ENCODE assay signal across 13 cellular contexts in the genomic region with DNA sequence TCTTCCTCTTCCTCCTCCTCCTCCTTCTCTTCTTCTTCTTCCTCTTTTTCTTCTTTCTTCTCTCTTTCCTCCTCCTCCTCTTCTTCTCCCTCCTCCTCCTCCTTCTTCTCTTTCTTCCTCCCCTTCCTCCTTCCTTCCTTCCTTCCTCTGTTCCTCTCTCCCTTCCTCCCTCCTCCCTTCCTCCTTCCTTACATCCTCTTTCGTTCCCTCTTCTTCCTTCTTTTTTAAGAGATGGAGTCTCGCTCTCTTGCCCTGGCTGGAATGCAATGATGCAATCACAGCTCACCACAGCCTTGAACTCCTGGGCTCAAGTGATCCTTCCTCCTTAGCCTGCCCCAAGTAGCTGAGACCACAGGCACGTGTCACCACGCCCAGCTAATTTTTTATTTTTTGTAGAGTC. TPM values are rescaled to one million over a fixed set of nuclear protein-coding genes. Genes with fewer than 3 reads are reported as not detected.
DNase-seq lines count a peak whose midpoint lies in the region; ATAC-seq and TF ChIP-seq lines count a peak whose summit lies in the region.
"Had no signal": no experiment of that assay in that cellular context is flagged by ENCODE, and none has a peak within 500 bp of the region (broad histone marks: within the 10 kb centered on the region; RNA-seq: fewer than 3 reads in every experiment).

No MANE protein-coding gene starts in this region.

- no peak for TF ChIP-seq POLR2A in NB4 (IDR thresholded peaks at IDR 0.05; ENCODE audit: extremely low read depth, insufficient read length)

- H3K36me3 Mint-ChIP-seq in CD14-positive monocyte (no peaks in the 10 kb centered on the region), osteocyte (ENCODE audit: unreplicated experiment) (peaks cover 42% of the 10 kb centered on the region)
- no peaks in the 10 kb centered on the region for H3K36me3 Mint-ChIP-seq in CD8-positive, alpha-beta memory T cell

- peak overlapping the region; percentile 18 to 87 (median 68) for H3K27ac Mint-ChIP-seq in CD14-positive monocyte
- H3K27ac Mint-ChIP-seq in osteocyte (ENCODE audit: unreplicated experiment) = peak overlapping the region; percentile 91
- no peak overlapping the region for H3K27ac Mint-ChIP-seq in CD8-positive, alpha-beta memory T cell
- H3K27ac Mint-ChIP-seq: activated T-helper 2 cell treated with anti-CD3 and anti-CD28 coated beads, Interferon-gamma antibody, Interleukin-2, Interleukin-4, amounts not matched to agents 10 μg/mL and 5 μg/mL and 100 μg/mL, durations not matched to agents 14 hours and 24 hours and 36 hours had no signal

- CTCF ChIA-PET in CD8-positive, alpha-beta memory T cell (lab: Charles Lee) = interaction anchor here (2.4 kb wide), 1 partner anchor 14 kb away, joined by 8 read pairs; the partner anchor contains the start of gene EHD2

- H3K9me3 ChIP-seq in CD8-positive, alpha-beta memory T cell (ENCODE audit: low read length) = no peaks in the 10 kb centered on the region
- H3K9me3 ChIP-seq: colonic mucosa had no signal

- no peak overlapping the region for H3K4me3 ChIP-seq in NB4 (ENCODE audit: low read depth, low read length)
- no peak overlapping the region for H3K4me3 ChIP-seq in CD8-positive, alpha-beta memory T cell (ENCODE audit: low read length)
- H3K4me3 ChIP-seq: colonic mucosa, GM12878 had no signal

- ATAC-seq in HG03378 (IDR thresholded peaks at IDR 0.05; ENCODE audit: unreplicated experiment) (no peak), HG02885 (IDR thresholded peaks at IDR 0.05; ENCODE audit: poor library complexity, unreplicated experiment) (no peak), HG02840 (IDR thresholded peaks at IDR 0.05; ENCODE audit: low FRiP score, unreplicated experiment) (no peak)
- ATAC-seq: GM12878 had no signal

- H3K36me3 ChIP-seq in CD8-positive, alpha-beta memory T cell (ENCODE audit: insufficient read depth, low read length) = no peaks in the 10 kb centered on the region
- H3K36me3 ChIP-seq: colonic mucosa had no signal

- H3K9me3 Mint-ChIP-seq in CD14-positive monocyte = peaks cover 10 to 27% (median 12%) of the 10 kb centered on the region in 7 donors
- no peaks in the 10 kb centered on the region for H3K9me3 Mint-ChIP-seq in osteocyte (ENCODE audit: unreplicated experiment)
- peaks cover 0 to 2% (median 0%) of the 10 kb centered on the region in 5 donors for H3K9me3 Mint-ChIP-seq in CD8-positive, alpha-beta memory T cell
- H3K9me3 Mint-ChIP-seq: activated T-helper 2 cell treated with anti-CD3 and anti-CD28 coated beads, Interferon-gamma antibody, Interleukin-2, Interleukin-4, amounts not matched to agents 10 μg/mL and 5 μg/mL and 100 μg/mL, durations not matched to agents 14 hours and 24 hours and 36 hours had no signal

- H3K27me3 Mint-ChIP-seq in CD14-positive monocyte (ENCODE audit: low read depth in 3 of 3) (peaks cover 30 to 42% (median 34%) of the 10 kb centered on the region in 3 donors), osteocyte (ENCODE audit: unreplicated experiment) (no peaks in the 10 kb centered on the region)
- peaks cover 34 to 51% of the 10 kb centered on the region in 2 donors for H3K27me3 Mint-ChIP-seq in CD8-positive, alpha-beta memory T cell

- no peak for DNase-seq in CD14-positive monocyte (ENCODE audit: low spot score)
- DNase-seq in NB4 (ENCODE audit: low read depth) = peak; percentile 78
- DNase-seq in dedifferentiated amniotic fluid mesenchymal stem cell (ENCODE audit: extremely low spot score) = peak; percentile 50
- no peak for DNase-seq in osteocyte (ENCODE audit: extremely low spot score, unreplicated experiment)
- no peak for DNase-seq in CD8-positive, alpha-beta memory T cell
- DNase-seq: colonic mucosa, nucleus accumbens had no signal

- H3K4me1 Mint-ChIP-seq in CD14-positive monocyte (peaks cover 19% of the 10 kb centered on the region), osteocyte (ENCODE audit: unreplicated experiment) (peaks cover 82% of the 10 kb centered on the region)
- H3K4me1 Mint-ChIP-seq in CD8-positive, alpha-beta memory T cell = peaks cover 10 to 16% (median 10%) of the 10 kb centered on the region in 3 donors

- POLR2A ChIA-PET in CD8-positive, alpha-beta memory T cell (lab: Charles Lee) = no interaction called here

- intact Hi-C loops in CD14-positive monocyte (cut with micrococcal nuclease) = no loop called here

- H3K4me1 ChIP-seq in CD8-positive, alpha-beta memory T cell (ENCODE audit: insufficient read depth, low read length) = peaks cover 11% of the 10 kb centered on the region

- TF ChIP-seq CTCF in CD14-positive monocyte (IDR thresholded peaks at IDR 0.05) (no peak), NB4 (IDR thresholded peaks at IDR 0.05; ENCODE audit: low read depth, low read length) (no peak), osteocyte (IDR thresholded peaks at IDR 0.05) (no peak)

- no peak overlapping the region for H3K27ac ChIP-seq in CD8-positive, alpha-beta memory T cell (ENCODE audit: low read depth, low read length)
- H3K27ac ChIP-seq: C4-2B, colonic mucosa had no signal

- H3K27me3 ChIP-seq in CD8-positive, alpha-beta memory T cell (ENCODE audit: insufficient read depth, low read length, poor library complexity, severe bottlenecking) = peaks cover 4% of the 10 kb centered on the region
- H3K27me3 ChIP-seq: colonic mucosa had no signal

- H3K4me3 Mint-ChIP-seq in CD14-positive monocyte = no peak overlapping the region
- H3K4me3 Mint-ChIP-seq in osteocyte (ENCODE audit: unreplicated experiment) = peak overlapping the region; percentile 38
- no peak overlapping the region for H3K4me3 Mint-ChIP-seq in CD8-positive, alpha-beta memory T cell

RNA-seq across cellular contexts. Expression of gene EHD2, which starts 13.2 kb away (rescaled TPM):
- polyA plus RNA-seq in CD14-positive monocyte = not detected
- total RNA-seq in osteocyte = 440 and 443 TPM in 2 replicates
- total RNA-seq in CD8-positive, alpha-beta memory T cell = under 1 TPM in 1 of 2 experiments, not detected in 1; 0.07 TPM
- not detected for polyA plus RNA-seq in CD8-positive, alpha-beta memory T cell

RNA-seq across cellular contexts. Expression of gene NOP53, which starts 18.9 kb away (rescaled TPM):
- 10 to 100 TPM; 47.5 to 70.4 TPM for polyA plus RNA-seq in CD14-positive monocyte
- 231 and 232 TPM in 2 replicates for total RNA-seq in osteocyte
- total RNA-seq in CD8-positive, alpha-beta memory T cell = 100 to 1,000 TPM; 236 to 243 TPM
- polyA plus RNA-seq in CD8-positive, alpha-beta memory T cell = 196 TPM

RNA-seq across cellular contexts. Expression of gene SELENOW, which starts 52.0 kb away (rescaled TPM):
- 100 to 1,000 TPM; 171 to 204 TPM for polyA plus RNA-seq in CD14-positive monocyte
- total RNA-seq in osteocyte = 193 and 204 TPM in 2 replicates
- 100 to 1,000 TPM; 116 to 122 TPM for total RNA-seq in CD8-positive, alpha-beta memory T cell
- polyA plus RNA-seq in CD8-positive, alpha-beta memory T cell = 334 TPM

Comparison
In these comparisons a context has a peak if more than half of its experiments do, and no peak if none do; other contexts are left out.
1. DNase-seq: peak in NB4 (single experiment) and dedifferentiated amniotic fluid mesenchymal stem cell (single experiment); none in CD14-positive monocyte (single experiment), osteocyte (single experiment) and CD8-positive, alpha-beta memory T cell (0 of 5).
2. H3K27ac Mint-ChIP-seq: peak in CD14-positive monocyte (7 of 7) and osteocyte (single experiment); none in CD8-positive, alpha-beta memory T cell (0 of 8).
3. RNA of gene EHD2, which starts 13.2 kb away (total RNA-seq): 440 to 443 TPM in osteocyte; 0.07 TPM in CD8-positive, alpha-beta memory T cell; every median in the first group is over 100 times any median in the second.